Comparison of ENCODE assay signal across 29 cellular contexts in genomic region chr5:134889335-134889734, GRCh38.
"Had no signal": no experiment of that assay in that cellular context is flagged by ENCODE, and none has a peak within 500 bp of the region (broad histone marks: within the 10 kb centered on the region; RNA-seq: fewer than 3 reads in every experiment).

No MANE protein-coding gene starts in this region.

- H3K4me3 ChIP-seq: neural progenitor cell, ovary, psoas muscle, skin epidermis, smooth muscle cell, spleen, stomach, thoracic aorta, thyroid gland, tibial nerve, upper lobe of left lung, vagina had no signal

- ATAC-seq: natural killer cell; psoas muscle; right cardiac atrium; sciatic nerve; stimulated activated naive B cell treated with anti-CD40 and anti-IgM and Interleukin-4, amounts not matched to agents 10 μg/mL and 1 μg/mL and 100 μg/mL, for 72 hours had no signal

- H3K36me3 Mint-ChIP-seq: natural killer cell had no signal

- H3K27ac Mint-ChIP-seq: natural killer cell; nephron; neural progenitor cell; progenitor cell of endocrine pancreas; stimulated activated naive B cell treated with anti-CD40 and anti-IgM and Interleukin-4, amounts not matched to agents 10 μg/mL and 1 μg/mL and 100 μg/mL, for 72 hours; stimulated activated naive CD8-positive, alpha-beta T cell treated with anti-CD3 and anti-CD28 coated beads, Interleukin-15, Interleukin-2, amounts not matched to agents 100 ng/mL and 50 ng/mL, for 24 hours had no signal

- H3K9me3 Mint-ChIP-seq: natural killer cell; stimulated activated naive B cell treated with anti-CD40 and anti-IgM and Interleukin-4, amounts not matched to agents 10 μg/mL and 1 μg/mL and 100 μg/mL, for 72 hours; stimulated activated naive CD8-positive, alpha-beta T cell treated with anti-CD3 and anti-CD28 coated beads, Interleukin-15, Interleukin-2, amounts not matched to agents 100 ng/mL and 50 ng/mL, for 24 hours had no signal

- H3K36me3 ChIP-seq: neural progenitor cell, ovary had no signal

- H3K4me3 Mint-ChIP-seq: natural killer cell; nephron; neural progenitor cell; stimulated activated naive B cell treated with anti-CD40 and anti-IgM and Interleukin-4, amounts not matched to agents 10 μg/mL and 1 μg/mL and 100 μg/mL, for 72 hours; stimulated activated naive CD8-positive, alpha-beta T cell treated with anti-CD3 and anti-CD28 coated beads, Interleukin-15, Interleukin-2, amounts not matched to agents 100 ng/mL and 50 ng/mL, for 24 hours had no signal

- H3K27me3 Mint-ChIP-seq: progenitor cell of endocrine pancreas; stimulated activated naive B cell treated with anti-CD40 and anti-IgM and Interleukin-4, amounts not matched to agents 10 μg/mL and 1 μg/mL and 100 μg/mL, for 72 hours; stimulated activated naive CD8-positive, alpha-beta T cell treated with anti-CD3 and anti-CD28 coated beads, Interleukin-15, Interleukin-2, amounts not matched to agents 100 ng/mL and 50 ng/mL, for 24 hours had no signal

- DNase-seq: natural killer cell; occipital lobe; ovary; posterior cingulate gyrus; psoas muscle; right cardiac atrium; spleen; stimulated activated CD4-positive, alpha-beta T cell treated with anti-CD3 and anti-CD28 coated beads, Interleukin-12 subunit alpha, Interleukin-12 subunit beta, amount 100 ng/mL, for 4 hours; stimulated activated CD4-positive, alpha-beta T cell treated with anti-CD3 and anti-CD28 coated beads, Interleukin-1b, Interleukin-23, amount 100 ng/mL, for 48 hours; stimulated activated CD4-positive, alpha-beta T cell treated with anti-CD3 and anti-CD28 coated beads, Interleukin-4, amount 100 ng/mL, for 1 hour; stimulated activated CD4-positive, alpha-beta T cell treated with anti-CD3 and anti-CD28 coated beads, Interleukin-4, amount 100 ng/mL, for 4 hours; stimulated activated CD8-positive, alpha-beta memory T cell treated with anti-CD3 and anti-CD28 coated beads, Interleukin-4, amount 100 ng/mL, for 48 hours; stimulated activated naive B cell treated with anti-CD40 and anti-IgM and Interleukin-4, amounts not matched to agents 10 μg/mL and 1 μg/mL and 100 μg/mL, for 72 hours; stimulated activated naive CD4-positive, alpha-beta T cell treated with Interleukin-2 at 50 U/mL for 16 hours; stomach; thyroid gland; trophoblast cell; upper lobe of left lung had no signal

- H3K27ac ChIP-seq: neural progenitor cell, ovary, parathyroid adenoma, psoas muscle, skin epidermis, spleen, stomach, thoracic aorta, tibial nerve, upper lobe of left lung, vagina had no signal

- H3K9me3 ChIP-seq: ovary, psoas muscle, spleen, stomach, thoracic aorta, thyroid gland, tibial nerve, upper lobe of left lung, vagina had no signal

- H3K4me1 ChIP-seq: parathyroid adenoma, psoas muscle, spleen, upper lobe of left lung had no signal

- H3K4me1 Mint-ChIP-seq: nephron, neural progenitor cell had no signal

- H3K27me3 ChIP-seq: neural progenitor cell, ovary, spleen, stomach, thyroid gland, tibial nerve, upper lobe of left lung, vagina had no signal
